ENCODE assay signal across 24 cellular contexts in the genomic region with DNA sequence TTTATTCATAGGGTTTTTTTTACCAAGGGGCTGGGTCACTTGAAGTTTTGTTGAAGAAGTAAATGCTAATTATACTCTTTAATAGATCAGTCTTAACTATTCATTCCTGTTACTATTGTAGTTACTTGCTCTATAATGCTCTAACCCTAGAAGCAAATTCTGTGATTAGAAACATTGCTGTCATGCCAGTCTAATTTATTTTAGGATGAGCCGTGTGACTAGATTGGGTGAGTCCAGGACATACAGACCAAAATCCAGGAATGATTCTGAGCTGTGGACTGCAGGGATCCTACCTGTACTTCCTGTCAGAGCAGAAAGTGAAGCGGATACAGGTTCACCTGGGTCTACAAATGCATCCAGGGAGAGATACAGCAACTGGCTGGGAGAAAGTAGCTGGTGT. TPM values are rescaled to one million over a fixed set of nuclear protein-coding genes. Genes with fewer than 3 reads are reported as not detected.
DNase-seq lines count a peak whose midpoint lies in the region; ATAC-seq, FAIRE-seq and TF ChIP-seq lines count a peak whose summit lies in the region.
"Had no signal": no experiment of that assay in that cellular context is flagged by ENCODE, and none has a peak within 500 bp of the region (broad histone marks: within the 10 kb centered on the region; RNA-seq: fewer than 3 reads in every experiment).

No MANE protein-coding gene starts in this region.

- peaks cover 4% of the 10 kb centered on the region for H3K27me3 Mint-ChIP-seq in activated T-cell treated with anti-CD3 and anti-CD28 coated beads, Interleukin-2, amount 50 U/mL, for 4 hours (ENCODE audit: low read depth)

- POLR2A ChIA-PET in K562 (lab: Yijun Ruan, JAX) = no interaction called here

- no peaks in the 10 kb centered on the region; a peak in 1 of 5 replicates for H3K27me3 ChIP-seq in K562 (ENCODE audit: control insufficient read depth in 2 of 2, insufficient read depth in 2 of 2, low read length in 2 of 2)
- no peaks in the 10 kb centered on the region for H3K27me3 ChIP-seq in right cardiac atrium (ENCODE audit: control insufficient read depth, insufficient read depth)
- no peaks in the 10 kb centered on the region for H3K27me3 ChIP-seq in osteoblast (ENCODE audit: insufficient read depth, low read length)

- intact Hi-C loops in Right ventricle myocardium inferior (cut with DNase I) (loop anchor here (5.0 kb wide), 1 partner anchor 40 kb away; no protein-coding TSS in a partner anchor), left cardiac atrium (cut with DNase I) (no loop called here), K562 (cut with micrococcal nuclease) (no loop called here), right cardiac atrium (cut with DNase I) (no loop called here)

- H3K9me1 ChIP-seq in K562 (ENCODE audit: control insufficient read depth, insufficient read depth, low read length) = no peaks in the 10 kb centered on the region

- no peak overlapping the region for H3K4me3 Mint-ChIP-seq in activated T-cell treated with anti-CD3 and anti-CD28 coated beads, Interleukin-2, amount 50 U/mL, for 4 hours
- H3K4me3 Mint-ChIP-seq: CD4-positive, alpha-beta T cell had no signal

- ATAC-seq in Right ventricle myocardium inferior (peak; percentile 31), left cardiac atrium (no peak), K562 (no peak), right cardiac atrium (no peak), GM18519 (IDR thresholded peaks at IDR 0.05; ENCODE audit: low FRiP score, unreplicated experiment) (no peak)
- no peak for ATAC-seq in activated T-cell treated with anti-CD3 and anti-CD28 coated beads, Interleukin-2, amount 50 U/mL, for 4 hours

- TF ChIP-seq CTCF in K562 (IDR thresholded peaks at IDR 0.05 in 2 of 3, conservative IDR thresholded peaks at IDR 0.05 in 1 of 3; ENCODE audit: insufficient read depth in 2 of 3, low read depth in 1 of 3, low read length in 3 of 3) = no peak
- no peak for TF ChIP-seq CTCF in osteoblast (IDR thresholded peaks at IDR 0.05; ENCODE audit: extremely low read depth, low read depth, low read length)

- H2AFZ ChIP-seq in K562 (ENCODE audit: low read depth, low read length) (peak overlapping the region; percentile 33; the same call in 1 of the 2 replicates), osteoblast (ENCODE audit: low read length) (no peak overlapping the region)

- no peak for TF ChIP-seq RAD21 in K562 (CRISPR knock-in tag; conservative IDR thresholded peaks at IDR 0.05 in 1 of 2, IDR thresholded peaks at IDR 0.05 in 1 of 2)

- CTCF ChIA-PET in K562 (lab: Yijun Ruan, JAX; ENCODE audit: low intra/inter-chr PET ratio) = no interaction called here

- no peaks in the 10 kb centered on the region for H3K9me3 ChIP-seq in K562 (replicated peaks; ENCODE audit: control insufficient read depth, insufficient read depth, low read depth, low read length)
- no peaks in the 10 kb centered on the region for H3K9me3 ChIP-seq in right cardiac atrium (ENCODE audit: control insufficient read depth, low read length)
- H3K9me3 ChIP-seq in osteoblast (ENCODE audit: low read depth, low read length) = no peaks in the 10 kb centered on the region
- H3K9me3 ChIP-seq: A549, HAP-1 had no signal

- no peak for TF ChIP-seq POLR2A in K562 (conservative IDR thresholded peaks at IDR 0.05)

- FAIRE-seq in K562 (lab: Jason Lieb, UNC) = no peak
- FAIRE-seq: A549, GM12892, GM18507 had no signal

- H3K4me3 ChIP-seq in K562 = no peak overlapping the region
- no peak overlapping the region for H3K4me3 ChIP-seq in right cardiac atrium (ENCODE audit: low read length)
- no peak overlapping the region for H3K4me3 ChIP-seq in osteoblast (ENCODE audit: insufficient read depth, low read length)
- H3K4me3 ChIP-seq: A549, HAP-1 had no signal

- no peak for TF ChIP-seq EP300 in K562 (IDR thresholded peaks at IDR 0.05; ENCODE audit: low read length)

- H3K4me1 ChIP-seq in K562 (replicated peaks in 1 of 2; ENCODE audit: control insufficient read depth in 2 of 2, insufficient read depth in 2 of 2, low read length in 2 of 2) (no peaks in the 10 kb centered on the region), right cardiac atrium (ENCODE audit: control insufficient read depth, insufficient read depth, low read length) (no peaks in the 10 kb centered on the region), osteoblast (ENCODE audit: insufficient read depth, low read length) (peaks cover 3% of the 10 kb centered on the region)

- H4K20me1 ChIP-seq in K562 (replicated peaks; ENCODE audit: control insufficient read depth, insufficient read depth, low read length) (no peaks in the 10 kb centered on the region), osteoblast (ENCODE audit: insufficient read depth, low read length) (no peaks in the 10 kb centered on the region)

- H3K36me3 Mint-ChIP-seq in activated T-cell treated with anti-CD3 and anti-CD28 coated beads, Interleukin-2, amount 50 U/mL, for 4 hours (ENCODE audit: insufficient read depth) = no peaks in the 10 kb centered on the region

- no peak overlapping the region for H3K9ac ChIP-seq in K562 (ENCODE audit: insufficient read depth in 1 of 2, low read depth in 2 of 2, low read length in 2 of 2)

- no peaks in the 10 kb centered on the region for H3K36me3 ChIP-seq in K562 (ENCODE audit: control insufficient read depth, insufficient read depth, low read length)
- no peaks in the 10 kb centered on the region for H3K36me3 ChIP-seq in osteoblast (ENCODE audit: insufficient read depth, low read length)
- H3K36me3 ChIP-seq: HAP-1 had no signal

- no TSS peak for BruUV-seq in K562 (replicated peaks; lab: Mats Ljungman, UMichigan)

- in situ Hi-C loops in K562 (cut with MboI) = no loop called here

- H3K79me2 ChIP-seq in K562 (ENCODE audit: control insufficient read depth, insufficient read depth, low read length) = no peaks in the 10 kb centered on the region
- no peaks in the 10 kb centered on the region for H3K79me2 ChIP-seq in osteoblast (ENCODE audit: insufficient read depth, low read length)

- H3K4me1 Mint-ChIP-seq in activated T-cell treated with anti-CD3 and anti-CD28 coated beads, Interleukin-2, amount 50 U/mL, for 4 hours (ENCODE audit: low read depth) = no peaks in the 10 kb centered on the region

- H3K9me3 Mint-ChIP-seq in activated T-cell treated with anti-CD3 and anti-CD28 coated beads, Interleukin-2, amount 50 U/mL, for 4 hours = no peaks in the 10 kb centered on the region
- H3K9me3 Mint-ChIP-seq: CD4-positive, alpha-beta T cell had no signal

- WGBS in K562 (ENCODE audit: insufficient coverage, low coverage, missing lambda C conversion rate) = 7% methylated on average over 2 of the region's 2 CpGs
- 80% methylated on average over 2 of the region's 2 CpGs for WGBS in right cardiac atrium

- H3K27ac ChIP-seq in K562 (ENCODE audit: extremely low read depth, low read depth, low read length) (no peak overlapping the region), right cardiac atrium (ENCODE audit: low read length) (peak overlapping the region; percentile 77), osteoblast (ENCODE audit: low read depth, low read length) (no peak overlapping the region)
- H3K27ac ChIP-seq: 22Rv1, A549, C4-2B, HL-60 had no signal

- no peak overlapping the region for H3K4me2 ChIP-seq in K562 (ENCODE audit: insufficient read depth, low read length)
- no peak overlapping the region for H3K4me2 ChIP-seq in osteoblast (ENCODE audit: insufficient read depth, low read length)
- H3K4me2 ChIP-seq: A549 had no signal

- no peak for DNase-seq in Right ventricle myocardium inferior (ENCODE audit: missing footprints)
- no peak for DNase-seq in left cardiac atrium
- no peak for DNase-seq in K562 (ENCODE audit: extremely low read depth in 1 of 4, low spot score in 3 of 4)
- no peak for DNase-seq in right cardiac atrium
- peak; percentile 13 for DNase-seq in osteoblast (ENCODE audit: insufficient read length, low spot score, missing footprints)
- DNase-seq in activated T-cell treated with anti-CD3 and anti-CD28 coated beads, Interleukin-2, amount 50 U/mL, for 4 hours = no peak
- no peak for DNase-seq in NCI-H510A (lab: John Stamatoyannopoulos, UW)
- DNase-seq: AML-193; CD4-positive, alpha-beta T cell; DMS153; DMS79; GDM1; GOT3 had no signal

RNA-seq across cellular contexts. Expression of a gene that starts 0.8 kb away (rescaled TPM):
- not detected for total RNA-seq in Right ventricle myocardium inferior
- not detected for total RNA-seq in left cardiac atrium
- total RNA-seq in K562 (2011; cell fraction: chromatin; rRNA removed; ENCODE audit: low replicate concordance) = 1.9 and 3.5 TPM in 2 replicates
- total RNA-seq in K562 (2011; cell fraction: nucleolus; rRNA removed) = 4.5 TPM in 1 of 2 replicates, not detected in the other
- total RNA-seq in K562 (2011; cell fraction: nucleoplasm; rRNA removed) = 0.95 and 2.1 TPM in 2 replicates
- 0.54 TPM in 1 of 2 replicates, not detected in the other for total RNA-seq in K562 (2014; rRNA removed)
- total RNA-seq in K562 (2014; rRNA removed; fragmentation: Illumina TruSeq; extraction: Trizol) = 0.22 and 0.62 TPM in 2 replicates
- total RNA-seq in K562 (2015; rRNA removed; fragmentation: Illumina TruSeq; extraction: Trizol) = 0.29 and 0.41 TPM in 2 replicates
- total RNA-seq in K562 (2021) = not detected in 2 replicates
- 0.11 and 0.29 TPM in 2 replicates for polyA plus RNA-seq in K562 (2011; rRNA removed)
- 0.25 TPM in 1 of 2 replicates, not detected in the other for polyA plus RNA-seq in K562 (2011; cell fraction: cytosol; rRNA removed)
- 0.17 and 0.34 TPM in 2 replicates for polyA plus RNA-seq in K562 (2011; cell fraction: nucleus; rRNA removed)
- polyA plus RNA-seq in K562 (2012) = 0.47 and 0.64 TPM in 2 replicates
- polyA plus RNA-seq in K562 (2014; fragmentation: Illumina TruSeq; extraction: Trizol) = 0.21 TPM in 1 of 2 replicates, not detected in the other
- polyA plus RNA-seq in K562 (2014; fragmentation: Nextera tagmentation; extraction: Ambion mirVana) = under 1 TPM; 0.38 to 0.66 TPM
- 0.45 TPM in 1 of 2 replicates, not detected in the other for polyA plus RNA-seq in K562 (2014; rRNA removed)
- 0.45 TPM in 1 of 2 replicates, not detected in the other for polyA minus RNA-seq in K562 (2011; rRNA and poly(A)+ RNA removed)
- not detected in 2 replicates for polyA minus RNA-seq in K562 (2011; cell fraction: cytosol; rRNA and poly(A)+ RNA removed)
- polyA minus RNA-seq in K562 (2011; cell fraction: nucleus; rRNA and poly(A)+ RNA removed) = 0.44 and 0.94 TPM in 2 replicates
- total RNA-seq in right cardiac atrium = not detected
- polyA plus RNA-seq in right cardiac atrium = 0.43 TPM
- not detected in 2 replicates for total RNA-seq in osteoblast
- total RNA-seq in activated T-cell treated with anti-CD3 and anti-CD28 coated beads, Interleukin-2, amount 50 U/mL, for 4 hours = not detected
- total RNA-seq: CD4-positive, alpha-beta T cell; Daoy; HT1080 had no signal
- polyA plus RNA-seq: A549, BJ had no signal

RNA-seq across cellular contexts. Expression of a gene that starts 53.6 kb away (rescaled TPM):
- total RNA-seq in Right ventricle myocardium inferior = not detected
- not detected for total RNA-seq in left cardiac atrium
- total RNA-seq in K562 (2011; cell fraction: chromatin; rRNA removed; ENCODE audit: low replicate concordance) = not detected in 2 replicates
- total RNA-seq in K562 (2011; cell fraction: nucleolus; rRNA removed) = not detected in 2 replicates
- not detected in 2 replicates for total RNA-seq in K562 (2011; cell fraction: nucleoplasm; rRNA removed)
- not detected in 2 replicates for total RNA-seq in K562 (2014; rRNA removed)
- not detected in 2 replicates for total RNA-seq in K562 (2014; rRNA removed; fragmentation: Illumina TruSeq; extraction: Trizol)
- not detected in 2 replicates for total RNA-seq in K562 (2015; rRNA removed; fragmentation: Illumina TruSeq; extraction: Trizol)
- total RNA-seq in K562 (2021) = not detected in 2 replicates
- polyA plus RNA-seq in K562 (2011; rRNA removed) = not detected in 2 replicates
- not detected in 2 replicates for polyA plus RNA-seq in K562 (2011; cell fraction: cytosol; rRNA removed)
- not detected in 2 replicates for polyA plus RNA-seq in K562 (2011; cell fraction: nucleus; rRNA removed)
- not detected in 2 replicates for polyA plus RNA-seq in K562 (2012)
- polyA plus RNA-seq in K562 (2014; fragmentation: Illumina TruSeq; extraction: Trizol) = not detected in 2 replicates
- polyA plus RNA-seq in K562 (2014; fragmentation: Nextera tagmentation; extraction: Ambion mirVana) = not detected
- polyA plus RNA-seq in K562 (2014; rRNA removed) = not detected in 2 replicates
- polyA minus RNA-seq in K562 (2011; rRNA and poly(A)+ RNA removed) = not detected in 2 replicates
- not detected in 2 replicates for polyA minus RNA-seq in K562 (2011; cell fraction: cytosol; rRNA and poly(A)+ RNA removed)
- not detected in 2 replicates for polyA minus RNA-seq in K562 (2011; cell fraction: nucleus; rRNA and poly(A)+ RNA removed)
- total RNA-seq in right cardiac atrium = not detected
- not detected for polyA plus RNA-seq in right cardiac atrium
- not detected in 2 replicates for total RNA-seq in osteoblast
- not detected for total RNA-seq in activated T-cell treated with anti-CD3 and anti-CD28 coated beads, Interleukin-2, amount 50 U/mL, for 4 hours
- total RNA-seq: CD4-positive, alpha-beta T cell; Daoy; HT1080 had no signal
- polyA plus RNA-seq: A549, BJ had no signal
